8 cellular contexts compared by ENCODE assay signal in the genomic region with DNA sequence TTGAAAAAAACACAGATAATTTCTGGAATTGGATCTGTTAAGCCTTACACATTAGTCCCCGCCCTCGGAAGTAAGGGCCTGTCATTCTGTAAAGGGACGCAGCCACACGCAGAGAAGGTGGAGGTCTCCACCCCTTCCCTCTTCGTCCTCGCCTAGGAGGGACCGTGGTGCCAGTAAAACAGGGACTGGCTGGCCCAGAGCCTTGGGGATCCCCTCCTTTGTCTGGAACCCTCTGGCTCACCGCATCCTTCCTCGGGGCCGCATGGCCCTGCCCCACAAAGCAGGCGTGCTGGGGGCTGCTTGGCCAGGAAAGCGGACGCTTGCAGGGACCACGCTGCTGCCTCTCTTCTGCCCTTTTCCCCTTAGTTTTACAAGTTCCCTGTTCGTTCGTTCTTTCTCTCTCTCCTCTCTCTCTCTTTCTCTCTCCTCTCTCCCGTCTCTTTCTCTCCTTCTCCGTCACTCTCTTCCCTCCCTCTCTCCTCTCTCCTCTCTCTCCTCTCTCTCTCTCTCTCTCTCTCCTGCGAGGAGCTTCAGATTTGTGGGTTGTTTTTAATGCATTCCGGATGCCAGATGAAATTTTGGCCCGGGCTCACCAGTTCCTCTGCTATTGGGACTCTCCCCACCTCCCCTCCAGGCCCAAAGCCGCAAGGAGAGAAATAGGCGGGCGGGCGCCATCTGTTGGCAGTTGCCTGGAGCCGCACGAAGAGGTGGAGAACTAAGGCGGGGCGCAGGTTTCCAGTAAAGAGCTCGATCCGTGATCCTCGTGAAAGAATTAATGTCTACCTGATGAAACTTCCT. TPM values are rescaled to one million over a fixed set of nuclear protein-coding genes. Genes with fewer than 3 reads are reported as not detected.
DNase-seq lines count a peak whose midpoint lies in the region; ATAC-seq, FAIRE-seq and TF ChIP-seq lines count a peak whose summit lies in the region.

No MANE protein-coding gene starts in this region.

- no peaks in the 10 kb centered on the region for H3K27me3 Mint-ChIP-seq in IgD-negative memory B cell

- TF ChIP-seq CTCF in brain microvascular endothelial cell (IDR thresholded peaks at IDR 0.05; ENCODE audit: low read depth, low read length, missing control alignments), result peak; percentile 94

- H3K36me3 ChIP-seq in brain microvascular endothelial cell (replicated peaks) (peaks cover 2% of the 10 kb centered on the region), small intestine (ENCODE audit: control insufficient read depth in 2 of 2, insufficient read depth in 2 of 2, low read length in 2 of 2) (no peaks in the 10 kb centered on the region)

- H3K4me1 Mint-ChIP-seq in IgD-negative memory B cell, result peaks cover 4 to 11% (median 8%) of the 10 kb centered on the region in 3 donors

- H3K36me3 Mint-ChIP-seq in IgD-negative memory B cell, result peaks cover 5% of the 10 kb centered on the region

- no peak for FAIRE-seq in small intestine (lab: Jason Lieb, UNC)

- H3K27me3 ChIP-seq in brain microvascular endothelial cell (replicated peaks) (no peaks in the 10 kb centered on the region), small intestine (ENCODE audit: control insufficient read depth in 2 of 2, insufficient read depth in 2 of 2, low read length in 2 of 2) (no peaks in the 10 kb centered on the region)

- DNase-seq in D341Med (ENCODE audit: low spot score), result peak; percentile 39
- DNase-seq in UCSD-AML1 (lab: John Stamatoyannopoulos, UW; ENCODE audit: unreplicated experiment), result peak; percentile 74
- peak; percentile 75 for DNase-seq in brain microvascular endothelial cell
- peak; percentile 82 for DNase-seq in iPS-NIHi11 (ENCODE audit: low spot score)
- peak; percentile 74 for DNase-seq in small intestine
- DNase-seq in NCI-H2227 (lab: John Stamatoyannopoulos, UW; ENCODE audit: unreplicated experiment), result no peak

- peak; percentile 73 for ATAC-seq in GM21447 (IDR thresholded peaks at IDR 0.05; ENCODE audit: unreplicated experiment)

- no peak overlapping the region for H3K27ac ChIP-seq in brain microvascular endothelial cell
- peak overlapping the region in 1 of 2 donors; percentile 84 for H3K27ac ChIP-seq in small intestine (ENCODE audit: low read depth in 1 of 2, low read length in 1 of 2)

- H3K9me3 Mint-ChIP-seq in IgD-negative memory B cell, result peaks cover 0 to 3% (median 0%) of the 10 kb centered on the region in 3 donors

- peak overlapping the region in 1 of 3 donors; percentile 40 for H3K27ac Mint-ChIP-seq in IgD-negative memory B cell

- in situ Hi-C loops in brain microvascular endothelial cell (cut with HindIII; ENCODE audit: low pct_ligation_motif_present, low sequenced_read_pairs), result no loop called here

- 36 to 50% (median 48%) methylated on average over 32 of the region's 32 CpGs for WGBS in small intestine, 3 donors

- H3K4me3 ChIP-seq in brain microvascular endothelial cell (ENCODE audit: low read depth, low read length) (peak overlapping the region; percentile 9), small intestine (ENCODE audit: low read depth in 1 of 2, low read length in 2 of 2) (no peak overlapping the region)

- no peaks in the 10 kb centered on the region for H3K9me3 ChIP-seq in small intestine (ENCODE audit: control insufficient read depth, low read depth)

- H3K4me3 Mint-ChIP-seq in IgD-negative memory B cell, result peak overlapping the region in 3 of 4 donors; percentile 6 to 80 (median 44)

- no peaks in the 10 kb centered on the region for H3K4me1 ChIP-seq in small intestine (ENCODE audit: control insufficient read depth in 2 of 2, insufficient read depth in 1 of 2, low read depth in 1 of 2, low read length in 1 of 2)

RNA-seq across cellular contexts. Expression of gene CDRT4, which starts 35.1 kb away (rescaled TPM):
- 0.50 TPM for polyA plus RNA-seq in IgD-negative memory B cell
- polyA plus RNA-seq in small intestine, result 1 to 10 TPM; 5.1 to 6.3 (median 5.9) TPM
